26 cellular contexts compared by ENCODE assay signal in the genomic region with DNA sequence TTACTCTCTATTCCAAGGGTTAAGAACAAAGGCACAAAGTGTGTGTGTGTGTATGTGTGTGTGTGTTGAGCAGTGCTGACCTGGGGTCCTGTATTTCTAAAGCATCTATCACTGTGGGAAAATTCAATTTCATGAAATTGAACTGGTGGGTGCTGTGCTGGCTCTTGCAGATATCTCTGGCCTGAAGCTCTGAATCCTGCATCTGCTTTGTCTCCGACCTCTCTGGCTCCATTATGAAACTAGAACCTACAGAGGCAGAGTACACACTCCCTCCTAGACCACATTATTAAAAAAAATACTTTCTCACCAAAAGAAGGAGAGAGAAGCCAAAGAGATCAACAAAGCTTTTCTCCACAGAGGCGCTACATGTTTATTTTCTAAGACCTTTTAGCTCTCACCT.
DNase-seq lines count a peak whose midpoint lies in the region; ATAC-seq lines count a peak whose summit lies in the region.
"Had no signal": no experiment of that assay in that cellular context is flagged by ENCODE, and none has a peak within 500 bp of the region (broad histone marks: within the 10 kb centered on the region; RNA-seq: fewer than 3 reads in every experiment).

No MANE protein-coding gene starts in this region.

- no peaks in the 10 kb centered on the region for H3K27me3 ChIP-seq in HUES6 (ENCODE audit: control insufficient read depth, insufficient read depth, low read length)
- H3K27me3 ChIP-seq: adrenal gland, neural progenitor cell, right lobe of liver had no signal

- ATAC-seq in GM18867 (IDR thresholded peaks at IDR 0.05; ENCODE audit: unreplicated experiment): peak; percentile 56
- peak; percentile 38 for ATAC-seq in GM19463 (IDR thresholded peaks at IDR 0.05; ENCODE audit: unreplicated experiment)
- ATAC-seq in HG02678 (IDR thresholded peaks at IDR 0.05; ENCODE audit: unreplicated experiment): peak; percentile 80
- no peak for ATAC-seq in HG03432 (IDR thresholded peaks at IDR 0.05; ENCODE audit: unreplicated experiment)
- ATAC-seq in HG02938 (IDR thresholded peaks at IDR 0.05; ENCODE audit: unreplicated experiment): no peak
- ATAC-seq: activated CD8-positive, alpha-beta memory T cell treated with anti-CD3 and anti-CD28 coated beads, Interleukin-2, amount 10 ng/mL, durations not matched to agents 7 days and 5 days; activated T-cell treated with anti-CD3 and anti-CD28 coated beads, Interleukin-2, amount 50 U/mL, for 72 hours; right lobe of liver had no signal

- DNase-seq in cerebellar cortex (ENCODE audit: low spot score) (no peak), NCI-H1048 (lab: John Stamatoyannopoulos, UW) (no peak)
- DNase-seq: activated CD4-positive, alpha-beta T cell treated with anti-CD3 and anti-CD28 coated beads, Interleukin-2, amount 50 U/mL, for 1 hour; activated CD8-positive, alpha-beta memory T cell treated with anti-CD3 and anti-CD28 coated beads, Interleukin-2, amount 10 ng/mL, durations not matched to agents 7 days and 5 days; activated naive CD4-positive, alpha-beta T cell treated with Interleukin-2 at 50 U/mL for 16 hours; activated T-cell treated with anti-CD3 and anti-CD28 coated beads, Interleukin-2, amount 50 U/mL, for 72 hours; adrenal gland; CD8-positive, alpha-beta memory T cell; GDM1; GM23248; head of caudate nucleus; kidney glomerular epithelial cell; NCI-H187; right lobe of liver; stimulated activated CD4-positive, alpha-beta T cell treated with anti-CD3 and anti-CD28 coated beads, Interleukin-4, amount 100 ng/mL, for 4 hours; stimulated activated naive CD4-positive, alpha-beta T cell had no signal

- no peak overlapping the region for H3K9ac ChIP-seq in HUES6 (ENCODE audit: low read length)
- H3K9ac ChIP-seq: GM23248, KMS-11, neural progenitor cell had no signal

- no peak overlapping the region for H3K4me3 ChIP-seq in HUES6 (ENCODE audit: low read depth, low read length)
- H3K4me3 ChIP-seq: adrenal gland, GM23248, neural progenitor cell, right lobe of liver had no signal

- H3K27ac ChIP-seq in HUES6 (ENCODE audit: low read depth, low read length): peak overlapping the region; percentile 41; the same call in 1 of the 2 replicates
- H3K27ac ChIP-seq: adrenal gland, epithelial cell of prostate, GM23248, KMS-11, neural progenitor cell, right lobe of liver, VCaP had no signal

- no peaks in the 10 kb centered on the region for H3K9me3 ChIP-seq in HUES6 (ENCODE audit: control insufficient read depth, insufficient read depth, low read depth, low read length)
- H3K9me3 ChIP-seq: adrenal gland, right lobe of liver had no signal

- H3K4me1 ChIP-seq in HUES6 (ENCODE audit: control insufficient read depth, insufficient read depth, low read length): no peaks in the 10 kb centered on the region
- H3K4me1 ChIP-seq: adrenal gland, right lobe of liver had no signal

- H3K36me3 ChIP-seq in HUES6 (ENCODE audit: control insufficient read depth, insufficient read depth, low read length): no peaks in the 10 kb centered on the region
- H3K36me3 ChIP-seq: adrenal gland, neural progenitor cell, right lobe of liver had no signal

Comparison
In these comparisons a context has a peak if more than half of its experiments do, and no peak if none do; other contexts are left out.
1. ATAC-seq: peak in GM18867 (single experiment), GM19463 (single experiment) and HG02678 (single experiment); none in HG03432 (single experiment) and HG02938 (single experiment).